In genomic region chr14:98195256-98195655, GRCh38 we compare ENCODE assay signal across 22 cellular contexts.
DNase-seq lines count a peak whose midpoint lies in the region; ATAC-seq and TF ChIP-seq lines count a peak whose summit lies in the region.
"Had no signal": no experiment of that assay in that cellular context is flagged by ENCODE, and none has a peak within 500 bp of the region (broad histone marks: within the 10 kb centered on the region; RNA-seq: fewer than 3 reads in every experiment).

No MANE protein-coding gene starts in this region.

- no peaks in the 10 kb centered on the region for H3K27me3 Mint-ChIP-seq in T-helper 2 cell treated with Interferon-gamma antibody and Interleukin-4, amounts not matched to agents 5 μg/mL and 100 μg/mL, for 36 hours (ENCODE audit: low read depth)
- no peaks in the 10 kb centered on the region for H3K27me3 Mint-ChIP-seq in natural killer cell treated with Interleukin-12 subunit alpha and Interleukin-12 subunit beta and Interleukin-15 and Interleukin-18, amount 100 ng/mL, for 72 hours
- no peaks in the 10 kb centered on the region for H3K27me3 Mint-ChIP-seq in natural killer cell (ENCODE audit: low read depth in 2 of 2)
- no peaks in the 10 kb centered on the region for H3K27me3 Mint-ChIP-seq in central memory CD8-positive, alpha-beta T cell

- H3K27ac Mint-ChIP-seq in T-helper 2 cell treated with Interferon-gamma antibody and Interleukin-4, amounts not matched to agents 5 μg/mL and 100 μg/mL, for 36 hours: no peak overlapping the region
- H3K27ac Mint-ChIP-seq in natural killer cell treated with Interleukin-12 subunit alpha and Interleukin-12 subunit beta and Interleukin-15 and Interleukin-18, amount 100 ng/mL, for 72 hours: peak overlapping the region; percentile 53 to 56
- no peak overlapping the region for H3K27ac Mint-ChIP-seq in natural killer cell
- peak overlapping the region; percentile 8 for H3K27ac Mint-ChIP-seq in central memory CD8-positive, alpha-beta T cell (ENCODE audit: low read depth)
- H3K27ac Mint-ChIP-seq: dendritic cell treated with granulocyte-macrophage colony-stimulating factor and Interleukin-4, amounts not matched to agents 40 ng/mL and 50 ng/mL, for 4 days; GM23338 had no signal

- peaks cover 4% of the 10 kb centered on the region for H3K9me3 Mint-ChIP-seq in T-helper 2 cell treated with Interferon-gamma antibody and Interleukin-4, amounts not matched to agents 5 μg/mL and 100 μg/mL, for 36 hours
- peaks cover 4% of the 10 kb centered on the region for H3K9me3 Mint-ChIP-seq in natural killer cell treated with Interleukin-12 subunit alpha and Interleukin-12 subunit beta and Interleukin-15 and Interleukin-18, amount 100 ng/mL, for 72 hours
- H3K9me3 Mint-ChIP-seq in natural killer cell: peaks cover 0 to 2% of the 10 kb centered on the region in 2 donors
- H3K9me3 Mint-ChIP-seq in central memory CD8-positive, alpha-beta T cell: no peaks in the 10 kb centered on the region
- H3K9me3 Mint-ChIP-seq: dendritic cell treated with granulocyte-macrophage colony-stimulating factor and Interleukin-4, amounts not matched to agents 40 ng/mL and 50 ng/mL, for 4 days had no signal

- peaks cover 85% of the 10 kb centered on the region for H3K4me1 Mint-ChIP-seq in T-helper 2 cell treated with Interferon-gamma antibody and Interleukin-4, amounts not matched to agents 5 μg/mL and 100 μg/mL, for 36 hours (ENCODE audit: low read depth)
- peaks cover 36 to 50% of the 10 kb centered on the region in 2 donors for H3K4me1 Mint-ChIP-seq in natural killer cell treated with Interleukin-12 subunit alpha and Interleukin-12 subunit beta and Interleukin-15 and Interleukin-18, amount 100 ng/mL, for 72 hours (ENCODE audit: low read depth in 2 of 2)
- H3K4me1 Mint-ChIP-seq in natural killer cell: peaks cover 53% of the 10 kb centered on the region in 2 donors
- H3K4me1 Mint-ChIP-seq in central memory CD8-positive, alpha-beta T cell: peaks cover 91% of the 10 kb centered on the region

- no peak for ATAC-seq in natural killer cell treated with Interleukin-12 subunit alpha and Interleukin-12 subunit beta and Interleukin-15 and Interleukin-18, amount 100 ng/mL, for 72 hours
- ATAC-seq in natural killer cell (no peak), GM21825 (IDR thresholded peaks at IDR 0.05; ENCODE audit: unreplicated experiment) (no peak)
- ATAC-seq in central memory CD8-positive, alpha-beta T cell (replicated peaks; ENCODE audit: extremely low read depth, poor library complexity, severe bottlenecking): no peak

- H3K36me3 Mint-ChIP-seq in T-helper 2 cell treated with Interferon-gamma antibody and Interleukin-4, amounts not matched to agents 5 μg/mL and 100 μg/mL, for 36 hours (ENCODE audit: low read depth): peaks cover 21% of the 10 kb centered on the region
- H3K36me3 Mint-ChIP-seq in natural killer cell treated with Interleukin-12 subunit alpha and Interleukin-12 subunit beta and Interleukin-15 and Interleukin-18, amount 100 ng/mL, for 72 hours: peaks cover 6% of the 10 kb centered on the region
- peaks cover 8% of the 10 kb centered on the region for H3K36me3 Mint-ChIP-seq in natural killer cell
- H3K36me3 Mint-ChIP-seq in central memory CD8-positive, alpha-beta T cell (ENCODE audit: insufficient read depth): no peaks in the 10 kb centered on the region

- no peak overlapping the region for H3K27ac ChIP-seq in SJCRH30
- H3K27ac ChIP-seq: ascending aorta, sigmoid colon, stomach, tibial nerve had no signal

- no peak for TF ChIP-seq CTCF in natural killer cell (IDR thresholded peaks at IDR 0.05)

- H3K4me1 ChIP-seq in SJCRH30: no peaks in the 10 kb centered on the region
- H3K4me1 ChIP-seq: ascending aorta, sigmoid colon, stomach, tibial nerve had no signal

- H3K4me3 Mint-ChIP-seq in T-helper 2 cell treated with Interferon-gamma antibody and Interleukin-4, amounts not matched to agents 5 μg/mL and 100 μg/mL, for 36 hours: peak overlapping the region; percentile 5
- H3K4me3 Mint-ChIP-seq in natural killer cell treated with Interleukin-12 subunit alpha and Interleukin-12 subunit beta and Interleukin-15 and Interleukin-18, amount 100 ng/mL, for 72 hours: no peak overlapping the region
- H3K4me3 Mint-ChIP-seq in natural killer cell: no peak overlapping the region
- peak overlapping the region; percentile 59 for H3K4me3 Mint-ChIP-seq in central memory CD8-positive, alpha-beta T cell
- H3K4me3 Mint-ChIP-seq: dendritic cell treated with granulocyte-macrophage colony-stimulating factor and Interleukin-4, amounts not matched to agents 40 ng/mL and 50 ng/mL, for 4 days; GM23338 had no signal

- intact Hi-C loops in natural killer cell (cut with micrococcal nuclease): no loop called here

- H3K9me3 ChIP-seq in SJCRH30 (replicated peaks): no peaks in the 10 kb centered on the region
- H3K9me3 ChIP-seq: ascending aorta, sigmoid colon, SK-N-SH, stomach, tibial nerve had no signal

- no peaks in the 10 kb centered on the region for H3K36me3 ChIP-seq in SJCRH30
- H3K36me3 ChIP-seq: ascending aorta, sigmoid colon, stomach, tibial nerve had no signal

- no peak for DNase-seq in T-helper 2 cell treated with Interferon-gamma antibody and Interleukin-4, amounts not matched to agents 5 μg/mL and 100 μg/mL, for 36 hours (ENCODE audit: low spot score)
- DNase-seq in T-helper 2 cell (no peak), natural killer cell (no peak), NCI-H1930 (lab: John Stamatoyannopoulos, UW) (no peak), SJCRH30 (no peak)
- no peak for DNase-seq in natural killer cell treated with Interleukin-12 subunit alpha and Interleukin-12 subunit beta and Interleukin-15 and Interleukin-18, amount 100 ng/mL, for 72 hours (ENCODE audit: low spot score)
- DNase-seq in central memory CD8-positive, alpha-beta T cell (ENCODE audit: low spot score in 2 of 2): no peak
- DNase-seq: 8988T, activated gamma-delta T cell, GF-D8, NCI-H1092, NCI-H2029, NCI-H748 treated with DMSO at 0.1 percent for 48 hours, sigmoid colon, SK-N-SH, stomach, T1000 had no signal

- no peak overlapping the region for H3K4me3 ChIP-seq in SJCRH30
- H3K4me3 ChIP-seq: ascending aorta, GM23338, sigmoid colon, stomach, tibial nerve had no signal

- H3K27me3 ChIP-seq in SJCRH30: no peaks in the 10 kb centered on the region
- H3K27me3 ChIP-seq: ascending aorta, sigmoid colon, tibial nerve had no signal

Comparison
In these comparisons a context has a peak if more than half of its experiments do, and no peak if none do; other contexts are left out.
1. H3K27ac Mint-ChIP-seq: peak in natural killer cell treated with Interleukin-12 subunit alpha and Interleukin-12 subunit beta and Interleukin-15 and Interleukin-18, amount 100 ng/mL, for 72 hours (2 of 2) and central memory CD8-positive, alpha-beta T cell (single experiment); none in T-helper 2 cell treated with Interferon-gamma antibody and Interleukin-4, amounts not matched to agents 5 μg/mL and 100 μg/mL, for 36 hours (single experiment) and natural killer cell (0 of 2).
2. H3K4me3 Mint-ChIP-seq: peak in T-helper 2 cell treated with Interferon-gamma antibody and Interleukin-4, amounts not matched to agents 5 μg/mL and 100 μg/mL, for 36 hours (single experiment) and central memory CD8-positive, alpha-beta T cell (single experiment); none in natural killer cell treated with Interleukin-12 subunit alpha and Interleukin-12 subunit beta and Interleukin-15 and Interleukin-18, amount 100 ng/mL, for 72 hours (single experiment) and natural killer cell (single experiment).